Comparison of ENCODE assay signal across 8 cellular contexts in genomic region chr9:91151014-91151740, GRCh38.
DNase-seq lines count a peak whose midpoint lies in the region; ATAC-seq and TF ChIP-seq lines count a peak whose summit lies in the region.

No MANE protein-coding gene starts in this region.

- H3K36me3 ChIP-seq in thymus (ENCODE audit: control insufficient read depth, insufficient read depth) = peaks cover 4% of the 10 kb centered on the region
- H3K36me3 ChIP-seq in GM23338 (ENCODE audit: insufficient read depth) = no peaks in the 10 kb centered on the region

- H2AFZ ChIP-seq in GM23338 = no peak overlapping the region

- DNase-seq in M059J (ENCODE audit: low read depth) = peak; percentile 99
- peak; percentile 80 for DNase-seq in central memory CD4-positive, alpha-beta T cell
- DNase-seq in globus pallidus (ENCODE audit: low spot score) = no peak
- DNase-seq in GM23338 (ENCODE audit: low spot score) = no peak
- DNase-seq in mesenteric fat pad (ENCODE audit: low spot score) = no peak

- H3K9me3 ChIP-seq in thymus (ENCODE audit: control insufficient read depth) = peaks cover 1% of the 10 kb centered on the region

- 7% methylated on average over 6 of the region's 6 CpGs for WGBS in thymus

- peaks cover 5% of the 10 kb centered on the region for H3K27me3 Mint-ChIP-seq in GM23338 (ENCODE audit: insufficient read depth, low read depth, poor library complexity)

- H3K27me3 ChIP-seq in thymus (ENCODE audit: control insufficient read depth, insufficient read depth) = no peaks in the 10 kb centered on the region
- H3K27me3 ChIP-seq in GM23338 (ENCODE audit: insufficient read depth) = no peaks in the 10 kb centered on the region

- H3K9me2 ChIP-seq in GM23338 (ENCODE audit: insufficient read depth) = peaks cover 5% of the 10 kb centered on the region; the same call in 1 of the 2 replicates

- no peak overlapping the region for H3K27ac Mint-ChIP-seq in GM23338

- TF ChIP-seq CTCF in GM23338 (conservative IDR thresholded peaks at IDR 0.05; ENCODE audit: low read depth in 2 of 2) = no peak

- no peaks in the 10 kb centered on the region for H3F3A ChIP-seq in GM23338 (replicated peaks; ENCODE audit: low read depth)

- no peak overlapping the region for H3K4me3 Mint-ChIP-seq in GM23338

- H3K4me1 ChIP-seq in thymus (ENCODE audit: control insufficient read depth, insufficient read depth, low read length) = peaks cover 20% of the 10 kb centered on the region
- H3K4me1 ChIP-seq in GM23338 (ENCODE audit: insufficient read depth) = peaks cover 8% of the 10 kb centered on the region; the same call in 1 of the 2 replicates

- H3K36me3 Mint-ChIP-seq in GM23338 (ENCODE audit: low read depth) = peaks cover 46% of the 10 kb centered on the region

- H3K79me2 ChIP-seq in GM23338 (replicated peaks; ENCODE audit: insufficient read depth) = no peaks in the 10 kb centered on the region

- H3K27ac ChIP-seq in thymus (ENCODE audit: low read depth) (peak overlapping the region; percentile 64), GM23338 (ENCODE audit: low read depth) (no peak overlapping the region)

- no peak overlapping the region for H3K4me2 ChIP-seq in GM23338

- no peaks in the 10 kb centered on the region for H4K20me1 ChIP-seq in GM23338 (replicated peaks; ENCODE audit: insufficient read depth)

- H3K4me3 ChIP-seq in thymus (ENCODE audit: low read length) (no peak overlapping the region), GM23338 (no peak overlapping the region)

- H3K4me1 Mint-ChIP-seq in GM23338 = peaks cover 18% of the 10 kb centered on the region

- peak; percentile 66 for ATAC-seq in GM18502 (IDR thresholded peaks at IDR 0.05; ENCODE audit: poor library complexity, unreplicated experiment)
- ATAC-seq in GM21786 (IDR thresholded peaks at IDR 0.05; ENCODE audit: unreplicated experiment) = peak; percentile 72
- ATAC-seq in GM23338 = no peak

- H3K9me3 Mint-ChIP-seq in GM23338 = peaks cover 58% of the 10 kb centered on the region

TF ChIP-seq in GM23338, 12 proteins besides CTCF, POLR2A, EP300 and RAD21:
- TF ChIP-seq ZNF462 (CRISPR knock-in tag; IDR thresholded peaks at IDR 0.05) (no peak), EZH2 (IDR thresholded peaks at IDR 0.05; ENCODE audit: low read depth, unreplicated experiment) (no peak), EZH2phosphoT487 (IDR thresholded peaks at IDR 0.05; ENCODE audit: unreplicated experiment) (no peak), ZNF331 (CRISPR knock-in tag; IDR thresholded peaks at IDR 0.05; ENCODE audit: low read depth) (no peak)

Comparison
In these comparisons a context has a peak if more than half of its experiments do, and no peak if none do; other contexts are left out.
1. DNase-seq: peak in M059J (single experiment) and central memory CD4-positive, alpha-beta T cell (single experiment); none in globus pallidus (single experiment), GM23338 (single experiment) and mesenteric fat pad (single experiment).